ENCODE assay signal across 8 cellular contexts in genomic region chr18:77133051-77133919, GRCh38. TPM values are rescaled to one million over a fixed set of nuclear protein-coding genes. Genes with fewer than 3 reads are reported as not detected.
DNase-seq lines count a peak whose midpoint lies in the region; ATAC-seq lines count a peak whose summit lies in the region.

No MANE protein-coding gene starts in this region.

- peak overlapping the region; percentile 67 for H3K27ac Mint-ChIP-seq in activated T-helper 17 cell treated with anti-CD3 and anti-CD28 coated beads, Interleukin-2, amount 50 U/mL, for 72 hours

- ATAC-seq in activated T-helper 17 cell treated with anti-CD3 and anti-CD28 coated beads, Interleukin-2, amount 50 U/mL, for 72 hours (replicated peaks) = no peak

- peak; percentile 64 for DNase-seq in activated effector memory CD4-positive, alpha-beta T cell treated with anti-CD3 and anti-CD28 coated beads, Interleukin-2, amount 50 U/mL, for 16 hours
- no peak for DNase-seq in activated effector memory CD4-positive, alpha-beta T cell treated with Interleukin-2 at 50 U/mL for 16 hours
- no peak for DNase-seq in stimulated activated CD4-positive, alpha-beta T cell treated with anti-CD3 and anti-CD28 coated beads, Interleukin-4, amount 100 ng/mL, for 4 hours
- DNase-seq in SW480 (ENCODE audit: low spot score) (no peak), AG20443 (ENCODE audit: low spot score) (no peak)

- no peaks in the 10 kb centered on the region for H3K9me3 Mint-ChIP-seq in activated T-helper 17 cell treated with anti-CD3 and anti-CD28 coated beads, Interleukin-2, amount 50 U/mL, for 72 hours

- H3K4me3 ChIP-seq in iPS-11a (ENCODE audit: low read depth, low read length) (peak overlapping the region; percentile 54), skeletal muscle tissue (ENCODE audit: low read length in 3 of 3) (peak overlapping the region; percentile 67 to 84 (median 80))

- H3K9ac ChIP-seq in skeletal muscle tissue (ENCODE audit: low read depth in 1 of 3, low read length in 3 of 3) = peak overlapping the region; percentile 74 to 95 (median 94)

- H3K27me3 ChIP-seq in skeletal muscle tissue (ENCODE audit: control insufficient read depth in 3 of 3, insufficient read depth in 3 of 3, low read length in 3 of 3) = no peaks in the 10 kb centered on the region

- H3K27ac ChIP-seq in skeletal muscle tissue (ENCODE audit: low read depth, low read length) = peak overlapping the region; percentile 95

- peaks cover 28 to 42% (median 40%) of the 10 kb centered on the region in 3 donors for H3K4me1 ChIP-seq in skeletal muscle tissue (ENCODE audit: control insufficient read depth in 3 of 3, insufficient read depth in 3 of 3, low read length in 3 of 3)

- no peaks in the 10 kb centered on the region for H3K36me3 ChIP-seq in skeletal muscle tissue (ENCODE audit: control insufficient read depth in 3 of 3, insufficient read depth in 3 of 3, low read length in 3 of 3)

- no peaks in the 10 kb centered on the region for H3K9me3 ChIP-seq in skeletal muscle tissue (ENCODE audit: control insufficient read depth in 3 of 3, low read length in 3 of 3)

- peaks cover 22% of the 10 kb centered on the region for H3K4me1 Mint-ChIP-seq in activated T-helper 17 cell treated with anti-CD3 and anti-CD28 coated beads, Interleukin-2, amount 50 U/mL, for 72 hours

- peaks cover 31% of the 10 kb centered on the region for H3K36me3 Mint-ChIP-seq in activated T-helper 17 cell treated with anti-CD3 and anti-CD28 coated beads, Interleukin-2, amount 50 U/mL, for 72 hours (ENCODE audit: low read depth)

- H3K4me3 Mint-ChIP-seq in activated T-helper 17 cell treated with anti-CD3 and anti-CD28 coated beads, Interleukin-2, amount 50 U/mL, for 72 hours = peak overlapping the region; percentile 59

- no peaks in the 10 kb centered on the region for H3K27me3 Mint-ChIP-seq in activated T-helper 17 cell treated with anti-CD3 and anti-CD28 coated beads, Interleukin-2, amount 50 U/mL, for 72 hours

RNA-seq across cellular contexts. Expression of gene MBP, which starts 0.7 kb away (rescaled TPM):
- total RNA-seq in activated T-helper 17 cell treated with anti-CD3 and anti-CD28 coated beads, Interleukin-2, amount 50 U/mL, for 72 hours = 10 to 100 TPM; 55.7 to 66.5 TPM
- total RNA-seq in skeletal muscle tissue = 22.4 TPM
